In the genomic region with DNA sequence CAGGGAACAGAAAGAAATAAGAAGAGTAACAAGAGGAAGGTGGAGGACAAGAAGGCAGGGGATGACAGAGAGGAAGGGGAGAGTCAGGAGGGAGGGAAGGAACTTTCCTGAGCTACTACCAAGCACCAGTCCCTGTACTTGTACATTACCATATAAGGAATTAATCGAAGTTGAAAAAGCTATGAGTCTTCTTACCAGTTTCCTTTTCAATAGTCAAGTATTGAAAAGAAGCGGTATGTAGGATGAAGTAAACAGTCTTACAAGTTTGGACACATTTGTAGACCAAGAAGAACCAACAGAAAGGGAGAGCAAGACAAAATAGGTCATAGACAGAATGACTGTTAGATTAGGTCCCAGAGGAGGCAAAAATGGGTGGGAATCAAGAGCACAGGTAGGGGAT, we compare ENCODE assay signal across 19 cellular contexts.
DNase-seq lines count a peak whose midpoint lies in the region; ATAC-seq, FAIRE-seq and TF ChIP-seq lines count a peak whose summit lies in the region.
"Had no signal": no experiment of that assay in that cellular context is flagged by ENCODE, and none has a peak within 500 bp of the region (broad histone marks: within the 10 kb centered on the region; RNA-seq: fewer than 3 reads in every experiment).

No MANE protein-coding gene starts in this region.

- H3K23me2 ChIP-seq in H1 (ENCODE audit: low read depth, low read length): no peaks in the 10 kb centered on the region

- no peak for FAIRE-seq in H1 (lab: Jason Lieb, UNC)
- no peak for FAIRE-seq in GM19239 (lab: Jason Lieb, UNC)
- FAIRE-seq: frontal cortex had no signal

- H3K9me3 ChIP-seq in CD4-positive, alpha-beta memory T cell (ENCODE audit: control insufficient read depth in 1 of 2, low read length in 2 of 2): no peaks in the 10 kb centered on the region
- H3K9me3 ChIP-seq in H1 (ENCODE audit: insufficient read depth in 2 of 2, low read depth in 1 of 2, low read length in 1 of 2): no peaks in the 10 kb centered on the region
- H3K9me3 ChIP-seq: HAP-1, spleen had no signal

- peaks cover 4 to 23% (median 17%) of the 10 kb centered on the region in 4 donors for H3K4me1 Mint-ChIP-seq in CD4-positive, alpha-beta memory T cell
- peaks cover 37% of the 10 kb centered on the region for H3K4me1 Mint-ChIP-seq in GM23338
- H3K4me1 Mint-ChIP-seq in activated CD4-positive, alpha-beta memory T cell treated with anti-CD3 and anti-CD28 coated beads, Interleukin-2, amount 10 ng/mL, durations not matched to agents 7 days and 5 days: peaks cover 68% of the 10 kb centered on the region
- H3K4me1 Mint-ChIP-seq: activated B cell treated with CpG ODN at 0.5 μM for 24 hours had no signal

- no peak overlapping the region for H2AK5ac ChIP-seq in H1 (ENCODE audit: low read depth, low read length)

- no peak overlapping the region for H2BK20ac ChIP-seq in H1 (ENCODE audit: low read length)

- H3K27ac ChIP-seq in CD4-positive, alpha-beta memory T cell (ENCODE audit: low read depth, low read length): no peak overlapping the region
- H3K27ac ChIP-seq in GM23338 (ENCODE audit: low read depth) (peak overlapping the region; percentile 89), H1 (ENCODE audit: low read depth, low read length) (no peak overlapping the region)
- H3K27ac ChIP-seq: spleen had no signal

- H2BK12ac ChIP-seq in H1 (ENCODE audit: low read depth, low read length): no peak overlapping the region

- H3K4me2 ChIP-seq in GM23338 (no peak overlapping the region), H1 (ENCODE audit: insufficient read depth in 1 of 2, low read depth in 2 of 2, low read length in 2 of 2) (no peak overlapping the region)

- intact Hi-C loops in CD4-positive, alpha-beta memory T cell (cut with micrococcal nuclease): no loop called here

- no peak overlapping the region for H4K5ac ChIP-seq in H1 (ENCODE audit: insufficient read length, low read depth, low read length)

- H3K9ac ChIP-seq in H1 (replicated peaks in 1 of 4; ENCODE audit: extremely low read depth in 1 of 4, low read depth in 3 of 4, low read length in 3 of 4): no peak overlapping the region

- H3K36me3 Mint-ChIP-seq in CD4-positive, alpha-beta memory T cell: no peaks in the 10 kb centered on the region
- H3K36me3 Mint-ChIP-seq in GM23338 (ENCODE audit: low read depth): peaks cover 69% of the 10 kb centered on the region
- peaks cover 44% of the 10 kb centered on the region for H3K36me3 Mint-ChIP-seq in activated CD4-positive, alpha-beta memory T cell treated with anti-CD3 and anti-CD28 coated beads, Interleukin-2, amount 10 ng/mL, durations not matched to agents 7 days and 5 days (ENCODE audit: low read depth)
- H3K36me3 Mint-ChIP-seq: memory B cell had no signal

- no peak overlapping the region for H2BK15ac ChIP-seq in H1 (ENCODE audit: low read length)

- no peak overlapping the region for H3K18ac ChIP-seq in H1 (ENCODE audit: extremely low read depth, low read length)

- H2BK5ac ChIP-seq in H1 (ENCODE audit: low read depth, low read length): no peak overlapping the region

- H3K36me3 ChIP-seq in CD4-positive, alpha-beta memory T cell (ENCODE audit: insufficient read depth, low read length): no peaks in the 10 kb centered on the region
- no peaks in the 10 kb centered on the region for H3K36me3 ChIP-seq in GM23338 (ENCODE audit: insufficient read depth)
- peaks cover 0 to 47% (median 5%) of the 10 kb centered on the region in 4 experiments; a peak in 4 of 8 replicates for H3K36me3 ChIP-seq in H1 (ENCODE audit: control insufficient read depth in 2 of 4, insufficient read depth in 4 of 4, low read length in 3 of 4)
- H3K36me3 ChIP-seq: spleen had no signal

- H4K20me1 ChIP-seq in GM23338 (replicated peaks; ENCODE audit: insufficient read depth) (peaks cover 29% of the 10 kb centered on the region; the same call in 1 of the 2 replicates), H1 (replicated peaks in 1 of 2; ENCODE audit: control insufficient read depth in 1 of 2, insufficient read depth in 2 of 2, low read length in 2 of 2) (peaks cover 4 to 8% of the 10 kb centered on the region in 2 experiments)

- no peaks in the 10 kb centered on the region for H3K27me3 Mint-ChIP-seq in CD4-positive, alpha-beta memory T cell
- H3K27me3 Mint-ChIP-seq in GM23338 (ENCODE audit: insufficient read depth, low read depth, poor library complexity): peaks cover 2% of the 10 kb centered on the region
- no peaks in the 10 kb centered on the region for H3K27me3 Mint-ChIP-seq in activated CD4-positive, alpha-beta memory T cell treated with anti-CD3 and anti-CD28 coated beads, Interleukin-2, amount 10 ng/mL, durations not matched to agents 7 days and 5 days
- H3K27me3 Mint-ChIP-seq: activated B cell treated with CpG ODN at 0.5 μM for 24 hours, memory B cell had no signal

- TF ChIP-seq CTCF in GM23338 (conservative IDR thresholded peaks at IDR 0.05; ENCODE audit: low read depth in 2 of 2): no peak
- no peak for TF ChIP-seq CTCF in H1 (IDR thresholded peaks at IDR 0.05; ENCODE audit: control extremely low read depth in 1 of 3, insufficient read depth in 1 of 3, low read depth in 1 of 3, low read length in 3 of 3)

- no peaks in the 10 kb centered on the region for H3K79me1 ChIP-seq in H1 (ENCODE audit: low read depth, low read length)

- no peak overlapping the region for H2AFZ ChIP-seq in GM23338
- H2AFZ ChIP-seq in H1 (ENCODE audit: low read length): no peak overlapping the region

- no peak overlapping the region for H2BK120ac ChIP-seq in H1 (replicated peaks; ENCODE audit: low read depth, low read length)

- H3K9me3 Mint-ChIP-seq in CD4-positive, alpha-beta memory T cell: no peaks in the 10 kb centered on the region
- no peaks in the 10 kb centered on the region for H3K9me3 Mint-ChIP-seq in GM23338
- no peaks in the 10 kb centered on the region for H3K9me3 Mint-ChIP-seq in activated CD4-positive, alpha-beta memory T cell treated with anti-CD3 and anti-CD28 coated beads, Interleukin-2, amount 10 ng/mL, durations not matched to agents 7 days and 5 days
- H3K9me3 Mint-ChIP-seq: activated B cell treated with CpG ODN at 0.5 μM for 24 hours, memory B cell had no signal

- H3K4ac ChIP-seq in H1 (replicated peaks; ENCODE audit: insufficient read length, low read depth, low read length): no peak overlapping the region

- 95% methylated on average over 2 of the region's 2 CpGs; no CpG with 5 or more reads in 1 of the 2 experiments for WGBS in H1 (ENCODE audit: extremely low coverage in 1 of 2, insufficient coverage in 1 of 2, insufficient read length in 1 of 2, insufficient replicate concordance in 2 of 2, low coverage in 1 of 2, low lambda C conversion rate in 2 of 2, missing lambda C conversion rate in 1 of 2), 2 experiments

- H3K4me3 ChIP-seq in CD4-positive, alpha-beta memory T cell (ENCODE audit: low read length in 2 of 2): no peak overlapping the region
- H3K4me3 ChIP-seq in GM23338 (no peak overlapping the region), H1 (ENCODE audit: extremely low read depth in 1 of 4, insufficient read depth in 2 of 4, low read depth in 3 of 4, low read length in 4 of 4) (no peak overlapping the region)
- H3K4me3 ChIP-seq: HAP-1, spleen had no signal

- CTCF ChIA-PET in CD4-positive, alpha-beta memory T cell (lab: Charles Lee; ENCODE audit: partially characterized antibody): interaction anchor here (1.1 kb wide), 1 partner anchor 11 kb away, joined by 3 read pairs; no protein-coding TSS in a partner anchor
- CTCF ChIA-PET in activated CD4-positive, alpha-beta memory T cell treated with anti-CD3 and anti-CD28 coated beads, Interleukin-2, amount 10 ng/mL, durations not matched to agents 7 days and 5 days (lab: Charles Lee): interaction anchor here (1.5 kb wide), 1 partner anchor 13 kb away, joined by 5 read pairs; no protein-coding TSS in a partner anchor
- CTCF ChIA-PET in H1 (lab: Charles Lee; ENCODE audit: partially characterized antibody): no interaction called here

- no peak overlapping the region for H3K23ac ChIP-seq in H1 (ENCODE audit: insufficient read length)

- peak overlapping the region in 4 of 8 donors; percentile 15 to 68 (median 30) for H3K4me3 Mint-ChIP-seq in CD4-positive, alpha-beta memory T cell
- H3K4me3 Mint-ChIP-seq in GM23338: peak overlapping the region; percentile 27; the same call in 1 of the 3 replicates
- peak overlapping the region; percentile 54 for H3K4me3 Mint-ChIP-seq in activated CD4-positive, alpha-beta memory T cell treated with anti-CD3 and anti-CD28 coated beads, Interleukin-2, amount 10 ng/mL, durations not matched to agents 7 days and 5 days
- H3K4me3 Mint-ChIP-seq: activated B cell treated with CpG ODN at 0.5 μM for 24 hours, memory B cell had no signal

- no peak overlapping the region for H4K8ac ChIP-seq in H1 (ENCODE audit: extremely low read depth, insufficient read depth, low read length)

- H3K27ac Mint-ChIP-seq in CD4-positive, alpha-beta memory T cell: peak overlapping the region in 4 of 7 donors; percentile 40 to 67 (median 52)
- peak overlapping the region; percentile 91 for H3K27ac Mint-ChIP-seq in GM23338
- peak overlapping the region; percentile 82 for H3K27ac Mint-ChIP-seq in activated CD4-positive, alpha-beta memory T cell treated with anti-CD3 and anti-CD28 coated beads, Interleukin-2, amount 10 ng/mL, durations not matched to agents 7 days and 5 days
- H3K27ac Mint-ChIP-seq: activated B cell treated with CpG ODN at 0.5 μM for 24 hours, memory B cell had no signal

- no peak for TF ChIP-seq RAD21 in H1 (IDR thresholded peaks at IDR 0.05 in 1 of 2, conservative IDR thresholded peaks at IDR 0.05 in 1 of 2; ENCODE audit: low read depth in 2 of 2, low read length in 2 of 2)

- H3F3A ChIP-seq in GM23338 (replicated peaks; ENCODE audit: low read depth): no peaks in the 10 kb centered on the region

- no peak for DNase-seq in CD4-positive, alpha-beta memory T cell
- DNase-seq in GM23338 (ENCODE audit: low spot score) (no peak), H1 (ENCODE audit: low read depth in 1 of 2, low spot score in 2 of 2) (no peak), GM19239 (ENCODE audit: insufficient read length, low spot score) (no peak), NCI-H510A treated with DMSO at 0.1 percent for 48 hours (lab: John Stamatoyannopoulos, UW) (no peak), dedifferentiated amniotic fluid mesenchymal stem cell (ENCODE audit: extremely low spot score) (no peak)
- DNase-seq in activated CD4-positive, alpha-beta memory T cell treated with anti-CD3 and anti-CD28 coated beads, Interleukin-2, amount 10 ng/mL, durations not matched to agents 7 days and 5 days: no peak
- DNase-seq in stimulated activated CD4-positive, alpha-beta T cell treated with anti-CD3 and anti-CD28 coated beads, Interleukin-4, amount 100 ng/mL, for 1 hour: no peak
- DNase-seq: activated B cell treated with CpG ODN at 0.5 μM for 24 hours; dermis blood vessel endothelial cell; DND-41; NCI-H1105 treated with DMSO at 0.1 percent for 48 hours; NCI-H2081 treated with DMSO at 0.1 percent for 48 hours; NCI-H510A; spleen; stimulated activated CD4-positive, alpha-beta T cell treated with anti-CD3 and anti-CD28 coated beads, Interleukin-4, amount 100 ng/mL, for 4 hours had no signal

- no peaks in the 10 kb centered on the region for H3K9me2 ChIP-seq in GM23338 (ENCODE audit: insufficient read depth)

- no peaks in the 10 kb centered on the region for H3K27me3 ChIP-seq in CD4-positive, alpha-beta memory T cell (ENCODE audit: insufficient read depth, low read length)
- H3K27me3 ChIP-seq in GM23338 (ENCODE audit: insufficient read depth) (no peaks in the 10 kb centered on the region), H1 (replicated peaks in 1 of 4; ENCODE audit: control insufficient read depth in 3 of 4, extremely low read depth in 1 of 4, insufficient read depth in 3 of 4, low read length in 3 of 4) (no peaks in the 10 kb centered on the region)

- H4K91ac ChIP-seq in H1 (replicated peaks; ENCODE audit: insufficient read length, low read length): no peak overlapping the region

- no peak overlapping the region for H3K14ac ChIP-seq in H1 (ENCODE audit: insufficient read length)

- TF ChIP-seq POLR2A in H1 (IDR thresholded peaks at IDR 0.05; ENCODE audit: control extremely low read depth in 1 of 2, low read depth in 2 of 2, low read length in 2 of 2): no peak

- H3K79me2 ChIP-seq in GM23338 (replicated peaks; ENCODE audit: insufficient read depth) (peaks cover 100% of the 10 kb centered on the region), H1 (ENCODE audit: control insufficient read depth in 1 of 2, insufficient read depth in 2 of 2, low read length in 2 of 2) (peaks cover 0 to 96% of the 10 kb centered on the region in 2 experiments; a peak in 3 of 4 replicates)

- no peak for ATAC-seq in GM23338

- no peak overlapping the region for H3K56ac ChIP-seq in H1 (replicated peaks; ENCODE audit: insufficient read length, low read depth, low read length)

- H3K4me1 ChIP-seq in CD4-positive, alpha-beta memory T cell (ENCODE audit: insufficient read depth, low read length): peaks cover 11% of the 10 kb centered on the region
- H3K4me1 ChIP-seq in GM23338 (ENCODE audit: insufficient read depth) (peaks cover 23% of the 10 kb centered on the region; the same call in 1 of the 2 replicates), H1 (replicated peaks in 1 of 4; ENCODE audit: control insufficient read depth in 3 of 4, insufficient read depth in 4 of 4, low read length in 3 of 4) (0 out of 7 replicates have a peak, but pooled peaks cover 0 to 3% (median 0%) of the 10 kb centered on the region in 4 experiments)
- H3K4me1 ChIP-seq: HAP-1, spleen had no signal

- TF ChIP-seq EP300 in H1 (IDR thresholded peaks at IDR 0.05; ENCODE audit: borderline replicate concordance in 1 of 2, low read depth in 2 of 2, low read length in 2 of 2): no peak

- POLR2A ChIA-PET in CD4-positive, alpha-beta memory T cell (lab: Charles Lee; ENCODE audit: partially characterized antibody): interaction anchor here (0.7 kb wide), 1 partner anchor 24 kb away, joined by 3 read pairs; no protein-coding TSS in a partner anchor
- POLR2A ChIA-PET in activated CD4-positive, alpha-beta memory T cell treated with anti-CD3 and anti-CD28 coated beads, Interleukin-2, amount 10 ng/mL, durations not matched to agents 7 days and 5 days (lab: Charles Lee): interaction anchor here (1.6 to 4.6 kb wide), 4 partner anchors 13 to 65 kb away, joined by 3 to 25 read pairs (median 8); no protein-coding TSS in a partner anchor
- POLR2A ChIA-PET in H1 (lab: Charles Lee; ENCODE audit: partially characterized antibody): interaction anchor here (0.7 to 1.3 kb wide), 2 partner anchors 10 to 13 kb away, joined by 3 to 6 read pairs; no protein-coding TSS in a partner anchor
